In the genomic region with DNA sequence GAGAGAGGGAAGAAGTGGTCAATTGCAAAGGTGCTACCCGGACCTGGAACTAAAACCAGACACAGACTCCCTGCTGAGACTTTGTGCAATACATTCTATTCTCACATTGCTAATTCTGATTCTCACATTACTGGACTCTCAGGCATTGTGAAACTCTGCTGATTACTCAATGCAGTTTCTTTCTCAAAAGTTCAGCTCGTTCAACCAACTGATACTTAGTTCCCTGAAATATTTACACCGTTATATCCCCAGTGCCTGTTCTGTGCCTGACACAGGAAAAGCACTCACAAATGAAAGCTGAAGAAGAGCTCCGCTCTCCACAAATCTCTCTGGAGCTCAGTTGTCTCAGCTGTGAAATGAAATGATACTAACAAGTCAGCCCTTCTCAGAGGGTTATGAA, we compare ENCODE assay signal across 12 cellular contexts. TPM values are rescaled to one million over a fixed set of nuclear protein-coding genes. Genes with fewer than 3 reads are reported as not detected.
DNase-seq lines count a peak whose midpoint lies in the region; ATAC-seq and TF ChIP-seq lines count a peak whose summit lies in the region.
"Had no signal": no experiment of that assay in that cellular context is flagged by ENCODE, and none has a peak within 500 bp of the region (broad histone marks: within the 10 kb centered on the region; RNA-seq: fewer than 3 reads in every experiment).

No MANE protein-coding gene starts in this region.

- no peaks in the 10 kb centered on the region for H3K9me2 ChIP-seq in Karpas-422 (replicated peaks; ENCODE audit: insufficient read depth, low read length)

- H3K9ac ChIP-seq in fibroblast of lung (ENCODE audit: insufficient read depth, low read length) (no peak overlapping the region), Karpas-422 (ENCODE audit: low read length) (no peak overlapping the region)

- DNase-seq in GM12865 (ENCODE audit: low read depth) (peak; percentile 39), NOMO-1 (lab: John Stamatoyannopoulos, UW; ENCODE audit: unreplicated experiment in 2 of 2) (peak; percentile 40 to 94), fibroblast of lung (ENCODE audit: low read depth in 2 of 2) (peak; percentile 4 to 56), skeletal muscle cell (ENCODE audit: low read depth) (peak; percentile 22), Karpas-422 (no peak), NCI-H446 treated with DMSO at 0.1 percent for 48 hours (lab: John Stamatoyannopoulos, UW) (no peak)
- DNase-seq in effector CD4-positive, alpha-beta T cell: no peak
- DNase-seq: activated naive CD4-positive, alpha-beta T cell treated with Interleukin-2 at 50 U/mL for 16 hours; stimulated activated naive B cell treated with anti-CD40 and anti-IgM and Interleukin-4, amounts not matched to agents 10 μg/mL and 1 μg/mL and 100 μg/mL, for 72 hours; T-helper 9 cell had no signal

- H3K4me3 ChIP-seq in GM12865 (ENCODE audit: low read depth, low read length) (no peak overlapping the region), fibroblast of lung (replicated peaks in 1 of 4; ENCODE audit: control extremely low read depth in 1 of 4, insufficient read depth in 1 of 4, low read depth in 3 of 4, low read length in 4 of 4) (no peak overlapping the region), skeletal muscle cell (ENCODE audit: low read depth, low read length) (no peak overlapping the region), Karpas-422 (ENCODE audit: low read length) (no peak overlapping the region)

- H4K20me1 ChIP-seq in fibroblast of lung (ENCODE audit: control insufficient read depth, extremely low read depth, insufficient read depth, low read length) (no peaks in the 10 kb centered on the region), Karpas-422 (ENCODE audit: insufficient read depth, low read depth, low read length) (no peaks in the 10 kb centered on the region)

- H3K4me1 ChIP-seq in fibroblast of lung (ENCODE audit: control insufficient read depth, extremely low read depth, insufficient read depth, low read length) (no peaks in the 10 kb centered on the region), Karpas-422 (ENCODE audit: low read length) (no peaks in the 10 kb centered on the region)

- H3K27ac ChIP-seq in fibroblast of lung (ENCODE audit: insufficient read depth, low read length) (no peak overlapping the region), Karpas-422 (ENCODE audit: low read length) (no peak overlapping the region)

- H3K79me2 ChIP-seq in fibroblast of lung (ENCODE audit: control insufficient read depth, insufficient read depth, low read length): no peaks in the 10 kb centered on the region
- no peaks in the 10 kb centered on the region for H3K79me2 ChIP-seq in Karpas-422 (ENCODE audit: low read length)

- H3K9me3 ChIP-seq in fibroblast of lung (ENCODE audit: control insufficient read depth, insufficient read depth, low read depth, low read length): no peaks in the 10 kb centered on the region
- H3K9me3 ChIP-seq in Karpas-422 (ENCODE audit: low read length): no peaks in the 10 kb centered on the region

- H3K4me2 ChIP-seq in fibroblast of lung (ENCODE audit: extremely low read depth, insufficient read depth, low read length) (no peak overlapping the region), Karpas-422 (ENCODE audit: low read depth, low read length, poor library complexity, severe bottlenecking) (no peak overlapping the region)

- TF ChIP-seq CTCF in GM12865 (IDR thresholded peaks at IDR 0.05; ENCODE audit: insufficient read depth, low read depth, low read length, missing control alignments): no peak
- no peak for TF ChIP-seq CTCF in fibroblast of lung (conservative IDR thresholded peaks at IDR 0.05 in 1 of 2, IDR thresholded peaks at IDR 0.05 in 1 of 2; ENCODE audit: low read depth in 1 of 2, low read length in 2 of 2)

- H3K36me3 ChIP-seq in fibroblast of lung (ENCODE audit: control insufficient read depth, insufficient read depth, low read length) (no peaks in the 10 kb centered on the region), Karpas-422 (ENCODE audit: insufficient read depth, low read length) (no peaks in the 10 kb centered on the region)

- H3K27me3 ChIP-seq in fibroblast of lung (ENCODE audit: control insufficient read depth, insufficient read depth, low read length): peaks cover 4% of the 10 kb centered on the region
- no peaks in the 10 kb centered on the region for H3K27me3 ChIP-seq in Karpas-422 (ENCODE audit: low read length)

- ATAC-seq in HG03095 (IDR thresholded peaks at IDR 0.05; ENCODE audit: unreplicated experiment): no peak

- H2AFZ ChIP-seq in fibroblast of lung (ENCODE audit: low read length): no peak overlapping the region
- H2AFZ ChIP-seq in Karpas-422 (ENCODE audit: low read length): no peak overlapping the region

RNA-seq across cellular contexts. Expression of a gene that starts 0.5 kb away (rescaled TPM):
- 0.17 and 0.77 TPM in 2 replicates for total RNA-seq in fibroblast of lung
- 3.7 TPM in 1 of 2 replicates, not detected in the other for polyA plus RNA-seq in fibroblast of lung
- polyA plus RNA-seq in fibroblast of lung (2012): 1.8 TPM in 1 of 2 replicates, not detected in the other
- polyA minus RNA-seq in fibroblast of lung (ENCODE audit: low replicate concordance): not detected in 2 replicates
- total RNA-seq in Karpas-422 (2014; rRNA removed; shearing (Covaris generic); ENCODE audit: low replicate concordance): not detected in 2 replicates
- total RNA-seq: osteocyte had no signal

RNA-seq across cellular contexts. Expression of a gene that starts 33.7 kb away (rescaled TPM):
- total RNA-seq in fibroblast of lung: not detected in 2 replicates
- polyA plus RNA-seq in fibroblast of lung: not detected in 2 replicates
- polyA plus RNA-seq in fibroblast of lung (2012): not detected in 2 replicates
- not detected in 2 replicates for polyA minus RNA-seq in fibroblast of lung (ENCODE audit: low replicate concordance)
- not detected in 2 replicates for total RNA-seq in Karpas-422 (2014; rRNA removed; shearing (Covaris generic); ENCODE audit: low replicate concordance)
- total RNA-seq: osteocyte had no signal

RNA-seq across cellular contexts. Expression of a gene that starts 48.0 kb away (rescaled TPM):
- not detected in 2 replicates for total RNA-seq in fibroblast of lung
- polyA plus RNA-seq in fibroblast of lung: not detected in 2 replicates
- not detected in 2 replicates for polyA plus RNA-seq in fibroblast of lung (2012)
- not detected in 2 replicates for polyA minus RNA-seq in fibroblast of lung (ENCODE audit: low replicate concordance)
- total RNA-seq in Karpas-422 (2014; rRNA removed; shearing (Covaris generic); ENCODE audit: low replicate concordance): not detected in 2 replicates
- total RNA-seq: osteocyte had no signal

RNA-seq across cellular contexts. Expression of a gene that starts 51.8 kb away (rescaled TPM):
- not detected in 2 replicates for total RNA-seq in fibroblast of lung
- polyA plus RNA-seq in fibroblast of lung: not detected in 2 replicates
- not detected in 2 replicates for polyA plus RNA-seq in fibroblast of lung (2012)
- not detected in 2 replicates for polyA minus RNA-seq in fibroblast of lung (ENCODE audit: low replicate concordance)
- total RNA-seq in Karpas-422 (2014; rRNA removed; shearing (Covaris generic); ENCODE audit: low replicate concordance): not detected in 2 replicates
- total RNA-seq: osteocyte had no signal

RNA-seq across cellular contexts. Expression of a gene that starts 53.2 kb away (rescaled TPM):
- total RNA-seq in fibroblast of lung: under 0.01 TPM in 2 replicates
- 0.02 and 0.06 TPM in 2 replicates for polyA plus RNA-seq in fibroblast of lung
- polyA plus RNA-seq in fibroblast of lung (2012): not detected in 2 replicates
- polyA minus RNA-seq in fibroblast of lung (ENCODE audit: low replicate concordance): not detected in 2 replicates
- total RNA-seq in Karpas-422 (2014; rRNA removed; shearing (Covaris generic); ENCODE audit: low replicate concordance): not detected in 2 replicates
- total RNA-seq: osteocyte had no signal

Comparison
In these comparisons a context has a peak if more than half of its experiments do, and no peak if none do; other contexts are left out.
1. DNase-seq: peak in GM12865 (single experiment), NOMO-1 (2 of 2), fibroblast of lung (2 of 2) and skeletal muscle cell (single experiment); none in Karpas-422 (single experiment), effector CD4-positive, alpha-beta T cell (single experiment) and NCI-H446 treated with DMSO at 0.1 percent for 48 hours (single experiment).